In genomic region chr16:636206-637080, GRCh38 we compare ENCODE assay signal across 8 cellular contexts. TPM values are rescaled to one million over a fixed set of nuclear protein-coding genes. Genes with fewer than 3 reads are reported as not detected.
A peak's percentile ranks its signal among the peaks of the same experiment; 100 is the strongest.
DNase-seq lines count a peak whose midpoint lies in the region; ATAC-seq and TF ChIP-seq lines count a peak whose summit lies in the region.

Gene METTL26 (minus strand): TSS chr16:636305. CDS start chr16:636290, 15 bp downstream.

- ATAC-seq in GM19372 (IDR thresholded peaks at IDR 0.05; ENCODE audit: low read depth, unreplicated experiment) (peak; percentile 76), HG03521 (IDR thresholded peaks at IDR 0.05; ENCODE audit: unreplicated experiment) (peak; percentile 52), left lung (peak; percentile 92)

- H3K4me1 Mint-ChIP-seq in CD14-positive monocyte: peaks cover 14% of the 10 kb centered on the region

- peak; percentile 94 for DNase-seq in CD14-positive monocyte (ENCODE audit: low spot score)
- DNase-seq in NCI-H748 (lab: John Stamatoyannopoulos, UW; ENCODE audit: unreplicated experiment): peak; percentile 92
- DNase-seq in activated CD4-positive, alpha-beta T cell treated with anti-CD3 and anti-CD28 coated beads, Interleukin-2, amount 50 U/mL, for 1 hour: peak; percentile 93
- DNase-seq in dedifferentiated amniotic fluid mesenchymal stem cell (ENCODE audit: extremely low spot score): peak; percentile 93
- peak; percentile 97 to 98 for DNase-seq in left lung
- peak; percentile 90 for DNase-seq in stimulated activated CD4-positive, alpha-beta T cell treated with anti-CD3 and anti-CD28 coated beads, Interleukin-2, amount 100 ng/mL, for 4 hours (ENCODE audit: low read depth)

- peak within 1 kb of the TSS; percentile 94 to 99 (median 98) for H3K27ac Mint-ChIP-seq in CD14-positive monocyte

- peak within 1 kb of the TSS; percentile 94 to 98 for H3K27ac ChIP-seq in left lung

- TF ChIP-seq CTCF in CD14-positive monocyte (IDR thresholded peaks at IDR 0.05) (peak; percentile 18), left lung (IDR thresholded peaks at IDR 0.05) (no peak)

- peak within 1 kb of the TSS; percentile 95 to 97 for H3K4me3 Mint-ChIP-seq in CD14-positive monocyte

- H3K36me3 Mint-ChIP-seq in CD14-positive monocyte: peaks cover 2 to 4% of the 10 kb centered on the region in 2 donors

- H3K4me1 ChIP-seq in left lung: peaks cover 5 to 29% of the 10 kb centered on the region in 2 donors

- peaks cover 3 to 6% (median 3%) of the 10 kb centered on the region in 3 donors for H3K27me3 Mint-ChIP-seq in CD14-positive monocyte (ENCODE audit: low read depth in 3 of 3)

- peaks cover 0 to 21% of the 10 kb centered on the region in 2 donors for H3K36me3 ChIP-seq in left lung

- H3K27me3 ChIP-seq in left lung: no peaks in the 10 kb centered on the region

- no peaks in the 10 kb centered on the region for H3K9me3 Mint-ChIP-seq in CD14-positive monocyte

- H3K4me3 ChIP-seq in left lung: peak within 1 kb of the TSS; percentile 81 to 89

- no peaks in the 10 kb centered on the region for H3K9me3 ChIP-seq in left lung

- intact Hi-C loops in CD14-positive monocyte (cut with micrococcal nuclease) (loop anchor here (2.0 to 5.0 kb wide), 4 partner anchors 24 to 109 kb away; partner anchors contain the start of genes CAPN15 (in 2 of the 2), JMJD8 (in 1 of the 2) and STUB1 (in 1 of the 2)), left lung (cut with DNase I) (no loop called here)

RNA-seq across cellular contexts. Expression of gene METTL26, which starts in this region (rescaled TPM):
- 10 to 100 TPM; 57.1 to 80.9 TPM for polyA plus RNA-seq in CD14-positive monocyte
- 10 to 100 TPM; 69.3 to 70.4 TPM for total RNA-seq in left lung

Comparison
In these comparisons a context has a peak if more than half of its experiments do, and no peak if none do; other contexts are left out.
1. Peak in every context shown above with its lines: DNase-seq, ATAC-seq, H3K4me3 ChIP-seq and H3K27ac ChIP-seq.
2. intact Hi-C loops: an anchor here in CD14-positive monocyte (2.0 to 5.0 kb wide); none called in left lung.